ENCODE assay signal across 19 cellular contexts in genomic region chr3:112948346-112948838, GRCh38. TPM values are rescaled to one million over a fixed set of nuclear protein-coding genes. Genes with fewer than 3 reads are reported as not detected.
DNase-seq lines count a peak whose midpoint lies in the region; ATAC-seq, FAIRE-seq and TF ChIP-seq lines count a peak whose summit lies in the region.
"Had no signal": no experiment of that assay in that cellular context is flagged by ENCODE, and none has a peak within 500 bp of the region (broad histone marks: within the 10 kb centered on the region; RNA-seq: fewer than 3 reads in every experiment).

No MANE protein-coding gene starts in this region.

- H3K23ac ChIP-seq in mesendoderm (ENCODE audit: low read length) = no peak overlapping the region

- H3K9ac ChIP-seq in mesendoderm (ENCODE audit: low read length) (no peak overlapping the region), mammary epithelial cell (ENCODE audit: insufficient read depth, low read length) (no peak overlapping the region)

- BruUV-seq in mammary epithelial cell (replicated peaks; lab: Mats Ljungman, UMichigan) = no TSS peak

- H4K8ac ChIP-seq in mesendoderm (ENCODE audit: low read depth, low read length) = no peak overlapping the region

- H3K4ac ChIP-seq in mesendoderm (ENCODE audit: low read depth, low read length) = no peak overlapping the region

- H3K4me3 Mint-ChIP-seq in CD4-positive, alpha-beta memory T cell = no peak overlapping the region
- no peak overlapping the region for H3K4me3 Mint-ChIP-seq in WTC11
- no peak overlapping the region for H3K4me3 Mint-ChIP-seq in type B pancreatic cell
- H3K4me3 Mint-ChIP-seq: B cell; CD8-positive, alpha-beta memory T cell had no signal

- no peak overlapping the region for H3K18ac ChIP-seq in mesendoderm (ENCODE audit: low read length)

- H2BK120ac ChIP-seq in mesendoderm (ENCODE audit: low read depth, low read length) = no peak overlapping the region

- H3K27ac ChIP-seq in CD4-positive, alpha-beta memory T cell (ENCODE audit: low read depth, low read length) = no peak overlapping the region
- H3K27ac ChIP-seq in mesendoderm (ENCODE audit: low read depth, low read length) = no peak overlapping the region
- H3K27ac ChIP-seq in mammary epithelial cell (ENCODE audit: insufficient read depth, low read depth, low read length) = no peak overlapping the region

- H3K79me2 ChIP-seq in mesendoderm (ENCODE audit: control insufficient read depth, insufficient read depth, low read length) (no peaks in the 10 kb centered on the region), mammary epithelial cell (ENCODE audit: insufficient read depth, low read length) (no peaks in the 10 kb centered on the region)

- H3K36me3 Mint-ChIP-seq in CD4-positive, alpha-beta memory T cell = peaks cover 48 to 53% of the 10 kb centered on the region in 2 donors
- H3K36me3 Mint-ChIP-seq in WTC11 (peaks cover 7% of the 10 kb centered on the region; the same call in 1 of the 2 replicates), type B pancreatic cell (no peaks in the 10 kb centered on the region)

- no peak for TF ChIP-seq POLR2A in GM12892 (IDR thresholded peaks at IDR 0.05; ENCODE audit: low read depth, low read length)

- H3K27me3 Mint-ChIP-seq in CD4-positive, alpha-beta memory T cell = no peaks in the 10 kb centered on the region
- H3K27me3 Mint-ChIP-seq in WTC11 (ENCODE audit: low read depth) (no peaks in the 10 kb centered on the region), type B pancreatic cell (no peaks in the 10 kb centered on the region)
- H3K27me3 Mint-ChIP-seq: B cell had no signal

- H2AK5ac ChIP-seq in mesendoderm (ENCODE audit: low read length) = no peak overlapping the region

- no peaks in the 10 kb centered on the region for H3K79me1 ChIP-seq in mesendoderm (ENCODE audit: low read length)

- H4K20me1 ChIP-seq in mammary epithelial cell (ENCODE audit: insufficient read depth, low read length) = no peaks in the 10 kb centered on the region

- H3K9me3 ChIP-seq in CD4-positive, alpha-beta memory T cell (ENCODE audit: control insufficient read depth in 1 of 2, low read length in 2 of 2) = peaks cover 0 to 3% of the 10 kb centered on the region in 2 donors
- no peaks in the 10 kb centered on the region for H3K9me3 ChIP-seq in mammary epithelial cell (replicated peaks; ENCODE audit: insufficient read depth, low read length)
- H3K9me3 ChIP-seq: Caco-2, HAP-1 had no signal

- peaks cover 12% of the 10 kb centered on the region for H3K4me1 ChIP-seq in CD4-positive, alpha-beta memory T cell (ENCODE audit: insufficient read depth, low read length)
- H3K4me1 ChIP-seq in mesendoderm (ENCODE audit: control insufficient read depth, low read depth, low read length) (no peaks in the 10 kb centered on the region), mammary epithelial cell (ENCODE audit: insufficient read depth, low read length) (no peaks in the 10 kb centered on the region)
- H3K4me1 ChIP-seq: Caco-2, HAP-1 had no signal

- FAIRE-seq in GM12892 (lab: Jason Lieb, UNC) = peak; percentile 61
- FAIRE-seq: A204.1, H1, HepG2 had no signal

- in situ Hi-C loops in mammary epithelial cell (cut with MboI; ENCODE audit: low sequenced_read_pairs in 2 of 2) = no loop called here

- no peak overlapping the region for H2AFZ ChIP-seq in mammary epithelial cell (ENCODE audit: low read depth, low read length)

- H4K5ac ChIP-seq in mesendoderm (ENCODE audit: low read length) = no peak overlapping the region

- H2BK15ac ChIP-seq in mesendoderm (replicated peaks; ENCODE audit: low read depth) = no peak overlapping the region

- peak overlapping the region in 5 of 7 donors; percentile 19 to 81 (median 48) for H3K27ac Mint-ChIP-seq in CD4-positive, alpha-beta memory T cell
- H3K27ac Mint-ChIP-seq in WTC11 (no peak overlapping the region), type B pancreatic cell (no peak overlapping the region)
- H3K27ac Mint-ChIP-seq: B cell had no signal

- DNase-seq in CD4-positive, alpha-beta memory T cell = no peak
- no peak for DNase-seq in GM12892 (ENCODE audit: insufficient read length)
- DNase-seq in WTC11 (ENCODE audit: low spot score) = peak; percentile 28
- peak; percentile 7 for DNase-seq in mesendoderm
- no peak for DNase-seq in type B pancreatic cell (ENCODE audit: extremely low spot score, unreplicated experiment)
- no peak for DNase-seq in mammary epithelial cell
- no peak for DNase-seq in GM19240 (ENCODE audit: insufficient read length, low spot score)
- DNase-seq: C1 segment of cervical spinal cord; Caco-2; CD8-positive, alpha-beta memory T cell; DND-41; GF-D8 had no signal

- H3K4me2 ChIP-seq in mesendoderm (ENCODE audit: low read length) (no peak overlapping the region), mammary epithelial cell (ENCODE audit: insufficient read depth, low read depth, low read length) (no peak overlapping the region)

- POLR2A ChIA-PET in CD4-positive, alpha-beta memory T cell (lab: Charles Lee; ENCODE audit: partially characterized antibody) = no interaction called here
- POLR2A ChIA-PET in WTC11 (lab: Charles Lee) = no interaction called here

- intact Hi-C loops in CD4-positive, alpha-beta memory T cell (cut with micrococcal nuclease) = no loop called here
- intact Hi-C loops in mammary epithelial cell (cut with micrococcal nuclease) = no loop called here

- no peak overlapping the region for H3K4me3 ChIP-seq in CD4-positive, alpha-beta memory T cell (ENCODE audit: low read length in 2 of 2)
- H3K4me3 ChIP-seq in mesendoderm (ENCODE audit: low read length) (no peak overlapping the region), mammary epithelial cell (replicated peaks in 1 of 3; ENCODE audit: insufficient read depth in 1 of 3, low read depth in 2 of 3, low read length in 3 of 3) (no peak overlapping the region)
- H3K4me3 ChIP-seq: HAP-1 had no signal

- TF ChIP-seq CTCF in WTC11 (IDR thresholded peaks at IDR 0.05) (no peak), type B pancreatic cell (conservative IDR thresholded peaks at IDR 0.05) (no peak), mammary epithelial cell (conservative IDR thresholded peaks at IDR 0.05 in 1 of 2, IDR thresholded peaks at IDR 0.05 in 1 of 2; ENCODE audit: extremely low read depth in 1 of 2, insufficient read depth in 1 of 2, low read depth in 1 of 2, low read length in 2 of 2) (no peak)

- CTCF ChIA-PET in CD4-positive, alpha-beta memory T cell (lab: Charles Lee; ENCODE audit: partially characterized antibody) = interaction anchor here (0.9 to 1.3 kb wide), 2 partner anchors 20 to 23 kb away, joined by 3 to 4 read pairs; no protein-coding TSS in a partner anchor
- CTCF ChIA-PET in WTC11 (lab: Charles Lee) (interaction anchor here (1.0 kb wide), 2 partner anchors 31 to 306 kb away, joined by 3 to 4 read pairs; no protein-coding TSS in a partner anchor), mammary epithelial cell (lab: Charles Lee; ENCODE audit: low non-redundant PET) (no interaction called here)

- H3K36me3 ChIP-seq in CD4-positive, alpha-beta memory T cell (ENCODE audit: insufficient read depth, low read length) = peaks cover 6% of the 10 kb centered on the region
- H3K36me3 ChIP-seq in mesendoderm (ENCODE audit: control insufficient read depth, insufficient read depth, low read length) (no peaks in the 10 kb centered on the region), mammary epithelial cell (ENCODE audit: insufficient read depth, low read length) (no peaks in the 10 kb centered on the region)
- H3K36me3 ChIP-seq: HAP-1 had no signal

- H2BK5ac ChIP-seq in mesendoderm (ENCODE audit: low read length) = no peak overlapping the region

- peaks cover 14 to 39% (median 29%) of the 10 kb centered on the region in 4 donors for H3K4me1 Mint-ChIP-seq in CD4-positive, alpha-beta memory T cell
- H3K4me1 Mint-ChIP-seq in WTC11 (peaks cover 6% of the 10 kb centered on the region), type B pancreatic cell (ENCODE audit: unreplicated experiment) (no peaks in the 10 kb centered on the region)

- peaks cover 0 to 29% (median 16%) of the 10 kb centered on the region in 8 donors for H3K9me3 Mint-ChIP-seq in CD4-positive, alpha-beta memory T cell
- H3K9me3 Mint-ChIP-seq in WTC11 (peaks cover 31% of the 10 kb centered on the region), type B pancreatic cell (no peaks in the 10 kb centered on the region)

- dilution Hi-C loops in mammary epithelial cell (cut with HindIII; ENCODE audit: low sequenced_read_pairs) = no loop called here

- no peak overlapping the region for H3K56ac ChIP-seq in mesendoderm (ENCODE audit: low read length)

- no CpG with 5 or more reads among the region's 9 CpGs for WGBS in mesendoderm (ENCODE audit: extremely low coverage, insufficient coverage, low lambda C conversion rate)
- WGBS in mammary epithelial cell (ENCODE audit: low coverage, missing lambda C conversion rate) = 77% methylated on average over 9 of the region's 9 CpGs

- no peak; the same call in 1 of the 2 replicates for ATAC-seq in WTC11
- no peak for ATAC-seq in HG02642 (IDR thresholded peaks at IDR 0.05; ENCODE audit: poor library complexity, unreplicated experiment)
- ATAC-seq: HepG2 had no signal

- no peaks in the 10 kb centered on the region for H3K27me3 ChIP-seq in CD4-positive, alpha-beta memory T cell (ENCODE audit: insufficient read depth, low read length)
- no peaks in the 10 kb centered on the region for H3K27me3 ChIP-seq in mesendoderm (ENCODE audit: insufficient read depth, low read length, poor library complexity)
- no peaks in the 10 kb centered on the region for H3K27me3 ChIP-seq in mammary epithelial cell (ENCODE audit: insufficient read depth, low read length)

RNA-seq across cellular contexts. Expression of gene CD200R1, which starts 26.5 kb away (rescaled TPM):
- total RNA-seq in CD4-positive, alpha-beta memory T cell = 10 to 100 TPM; 29.2 to 30.1 TPM
- polyA plus RNA-seq in CD4-positive, alpha-beta memory T cell = 10 to 100 TPM; 22.6 to 27.6 TPM
- polyA plus RNA-seq in GM12892 (2012; ENCODE audit: missing spikeins) = 2.3 TPM
- not detected in 3 replicates for total RNA-seq in WTC11 (2021)
- polyA plus RNA-seq in mesendoderm (2013, experiment 1 of 2) = 0.07 TPM
- 0.07 TPM for polyA plus RNA-seq in mesendoderm (2013, experiment 2 of 2)
- 2.1 and 4.5 TPM in 2 replicates for total RNA-seq in type B pancreatic cell (ENCODE audit: low replicate concordance)
- total RNA-seq in mammary epithelial cell = under 1 TPM in 1 of 2 donors, not detected in 1; 0.33 TPM
- not detected for polyA plus RNA-seq in mammary epithelial cell
- polyA minus RNA-seq in mammary epithelial cell = not detected
- total RNA-seq: H1, HepG2, HT1080 had no signal

RNA-seq across cellular contexts. Expression of gene GTPBP8, which starts 42.4 kb away (rescaled TPM):
- total RNA-seq in CD4-positive, alpha-beta memory T cell = 10 to 100 TPM; 36.0 to 40.0 TPM
- 10 to 100 TPM; 17.2 to 27.3 TPM for polyA plus RNA-seq in CD4-positive, alpha-beta memory T cell
- 12.3 TPM for polyA plus RNA-seq in GM12892 (2012; ENCODE audit: missing spikeins)
- total RNA-seq in WTC11 (2021) (18.6 to 19.5 TPM (median 18.6 TPM) in 3 replicates), type B pancreatic cell (ENCODE audit: low replicate concordance) (20.3 and 25.9 TPM in 2 replicates), mammary epithelial cell (10 to 100 TPM; 18.0 to 31.8 TPM)
- polyA plus RNA-seq in mesendoderm (2013, experiment 1 of 2) = 51.0 TPM
- polyA plus RNA-seq in mesendoderm (2013, experiment 2 of 2) = 50.7 TPM
- polyA plus RNA-seq in mammary epithelial cell = 22.7 TPM
- 7.8 TPM for polyA minus RNA-seq in mammary epithelial cell

Comparison
In these comparisons a context has a peak if more than half of its experiments do, and no peak if none do; other contexts are left out.
1. DNase-seq: peak in WTC11 (single experiment) and mesendoderm (single experiment); none in CD4-positive, alpha-beta memory T cell (0 of 5), GM12892 (single experiment), type B pancreatic cell (single experiment), mammary epithelial cell (single experiment) and GM19240 (single experiment).
2. H3K27ac Mint-ChIP-seq: peak in CD4-positive, alpha-beta memory T cell (5 of 7); none in WTC11 (single experiment) and type B pancreatic cell (single experiment).